In genomic region chr15:101148166-101148880, GRCh38 we compare ENCODE assay signal across 14 cellular contexts.
DNase-seq lines count a peak whose midpoint lies in the region; ATAC-seq and TF ChIP-seq lines count a peak whose summit lies in the region.
"Had no signal": no experiment of that assay in that cellular context is flagged by ENCODE, and none has a peak within 500 bp of the region (broad histone marks: within the 10 kb centered on the region; RNA-seq: fewer than 3 reads in every experiment).

No MANE protein-coding gene starts in this region.

- CTCF ChIA-PET in activated CD8-positive, alpha-beta T cell treated with anti-CD3 and anti-CD28 coated beads, Interleukin-2, amount 10 ng/mL, durations not matched to agents 7 days and 5 days (lab: Charles Lee), result no interaction called here

- H3K36me3 Mint-ChIP-seq in activated CD8-positive, alpha-beta T cell treated with anti-CD3 and anti-CD28 coated beads, Interleukin-2, amount 10 ng/mL, durations not matched to agents 7 days and 5 days (ENCODE audit: low read depth), result no peaks in the 10 kb centered on the region

- peak overlapping the region; percentile 17 for H3K4me2 ChIP-seq in osteoblast (ENCODE audit: insufficient read depth, low read length)

- H2AFZ ChIP-seq in osteoblast (ENCODE audit: low read length), result peak overlapping the region; percentile 59

- peaks cover 6% of the 10 kb centered on the region for H3K27me3 Mint-ChIP-seq in activated CD8-positive, alpha-beta T cell treated with anti-CD3 and anti-CD28 coated beads, Interleukin-2, amount 10 ng/mL, durations not matched to agents 7 days and 5 days (ENCODE audit: low read depth)

- H3K27ac Mint-ChIP-seq in activated CD8-positive, alpha-beta T cell treated with anti-CD3 and anti-CD28 coated beads, Interleukin-2, amount 10 ng/mL, durations not matched to agents 7 days and 5 days, result peak overlapping the region; percentile 70

- no peaks in the 10 kb centered on the region for H3K36me3 ChIP-seq in osteoblast (ENCODE audit: insufficient read depth, low read length)
- H3K36me3 ChIP-seq: suprapubic skin had no signal

- H3K79me2 ChIP-seq in osteoblast (ENCODE audit: insufficient read depth, low read length), result no peaks in the 10 kb centered on the region

- H3K4me1 ChIP-seq in osteoblast (ENCODE audit: insufficient read depth, low read length), result peaks cover 5% of the 10 kb centered on the region
- H3K4me1 ChIP-seq: suprapubic skin had no signal

- H3K27me3 ChIP-seq in osteoblast (ENCODE audit: insufficient read depth, low read length), result no peaks in the 10 kb centered on the region
- no peaks in the 10 kb centered on the region for H3K27me3 ChIP-seq in dorsolateral prefrontal cortex
- H3K27me3 ChIP-seq: suprapubic skin had no signal

- no peak for DNase-seq in activated CD8-positive, alpha-beta T cell treated with anti-CD3 and anti-CD28 coated beads, Interleukin-2, amount 10 ng/mL, durations not matched to agents 7 days and 5 days
- DNase-seq in osteoblast (ENCODE audit: insufficient read length, low spot score, missing footprints), result no peak
- no peak for DNase-seq in dorsolateral prefrontal cortex
- no peak for DNase-seq in T-helper 1 cell
- DNase-seq: activated CD8-positive, alpha-beta memory T cell treated with anti-CD3 and anti-CD28 coated beads for 24 hours; cortex of kidney; GOT3; KG1; T-helper 9 cell had no signal

- H3K9me3 ChIP-seq in osteoblast (ENCODE audit: low read depth, low read length), result peaks cover 2% of the 10 kb centered on the region
- H3K9me3 ChIP-seq: suprapubic skin had no signal

- no peaks in the 10 kb centered on the region for H4K20me1 ChIP-seq in osteoblast (ENCODE audit: insufficient read depth, low read length)

- TF ChIP-seq CTCF in osteoblast (IDR thresholded peaks at IDR 0.05; ENCODE audit: extremely low read depth, low read depth, low read length) (no peak), dorsolateral prefrontal cortex (IDR thresholded peaks at IDR 0.05 in 54 of 56, conservative IDR thresholded peaks at IDR 0.05 in 2 of 56; ENCODE audit: low read depth in 1 of 56, partially characterized antibody in 56 of 56) (no peak)

- intact Hi-C loops in dorsolateral prefrontal cortex (cut with DNase I), result no loop called here

- H3K4me1 Mint-ChIP-seq in activated CD8-positive, alpha-beta T cell treated with anti-CD3 and anti-CD28 coated beads, Interleukin-2, amount 10 ng/mL, durations not matched to agents 7 days and 5 days (ENCODE audit: low read depth), result peaks cover 51% of the 10 kb centered on the region

- no peak overlapping the region for H3K4me3 Mint-ChIP-seq in activated CD8-positive, alpha-beta T cell treated with anti-CD3 and anti-CD28 coated beads, Interleukin-2, amount 10 ng/mL, durations not matched to agents 7 days and 5 days

- peak; percentile 64 for ATAC-seq in GM19025 (IDR thresholded peaks at IDR 0.05; ENCODE audit: low read depth, unreplicated experiment)
- peak; percentile 43 for ATAC-seq in HG02981 (IDR thresholded peaks at IDR 0.05; ENCODE audit: unreplicated experiment)
- no peak for ATAC-seq in activated CD8-positive, alpha-beta T cell treated with anti-CD3 and anti-CD28 coated beads, Interleukin-2, amount 10 ng/mL, durations not matched to agents 7 days and 5 days
- ATAC-seq in GM19463 (IDR thresholded peaks at IDR 0.05; ENCODE audit: unreplicated experiment), result no peak
- ATAC-seq in GM18511 (IDR thresholded peaks at IDR 0.05; ENCODE audit: unreplicated experiment), result no peak

- no peak overlapping the region for H3K4me3 ChIP-seq in osteoblast (ENCODE audit: insufficient read depth, low read length)
- no peak overlapping the region for H3K4me3 ChIP-seq in dorsolateral prefrontal cortex
- H3K4me3 ChIP-seq: suprapubic skin had no signal

- no peaks in the 10 kb centered on the region for H3K9me3 Mint-ChIP-seq in activated CD8-positive, alpha-beta T cell treated with anti-CD3 and anti-CD28 coated beads, Interleukin-2, amount 10 ng/mL, durations not matched to agents 7 days and 5 days (ENCODE audit: insufficient read depth)

- no peak overlapping the region for H3K27ac ChIP-seq in osteoblast (ENCODE audit: low read depth, low read length)
- no peak overlapping the region for H3K27ac ChIP-seq in dorsolateral prefrontal cortex
- H3K27ac ChIP-seq: suprapubic skin had no signal

- POLR2A ChIA-PET in activated CD8-positive, alpha-beta T cell treated with anti-CD3 and anti-CD28 coated beads, Interleukin-2, amount 10 ng/mL, durations not matched to agents 7 days and 5 days (lab: Charles Lee), result no interaction called here

Comparison
In these comparisons a context has a peak if more than half of its experiments do, and no peak if none do; other contexts are left out.
1. ATAC-seq: peak in GM19025 (single experiment) and HG02981 (single experiment); none in activated CD8-positive, alpha-beta T cell treated with anti-CD3 and anti-CD28 coated beads, Interleukin-2, amount 10 ng/mL, durations not matched to agents 7 days and 5 days (single experiment), GM19463 (single experiment) and GM18511 (single experiment).